In genomic region chr14:68682166-68683103, GRCh38 we compare ENCODE assay signal across 8 cellular contexts.
DNase-seq lines count a peak whose midpoint lies in the region; ATAC-seq and TF ChIP-seq lines count a peak whose summit lies in the region.

No MANE protein-coding gene starts in this region.

- H3K4me3 ChIP-seq in HFF-Myc (replicated peaks; ENCODE audit: low read depth, low read length) (no peak overlapping the region), breast epithelium (peak overlapping the region in 1 of 3 donors; percentile 34), left lung (no peak overlapping the region), stomach (no peak overlapping the region)

- intact Hi-C loops in breast epithelium (cut with DNase I; ENCODE audit: low total_unique reads), result no loop called here
- intact Hi-C loops in left lung (cut with DNase I), result loop anchor here in 1 of 2 donors (10.0 kb wide), 1 partner anchor 102 kb away; no protein-coding TSS in a partner anchor
- intact Hi-C loops in stomach (cut with DNase I; ENCODE audit: low total_unique reads), result no loop called here

- ATAC-seq in left lung (peak; percentile 63), GM21360 (IDR thresholded peaks at IDR 0.05; ENCODE audit: unreplicated experiment) (no peak), GM18909 (IDR thresholded peaks at IDR 0.05; ENCODE audit: poor library complexity, unreplicated experiment) (no peak)

- H3K4me1 ChIP-seq in breast epithelium (peaks cover 0 to 8% of the 10 kb centered on the region in 2 donors), left lung (peaks cover 19 to 70% of the 10 kb centered on the region in 2 donors), stomach (peaks cover 39 to 84% (median 63%) of the 10 kb centered on the region in 4 donors)

- TF ChIP-seq CTCF in HFF-Myc (IDR thresholded peaks at IDR 0.05; ENCODE audit: low read depth, low read length, missing control alignments) (no peak), breast epithelium (IDR thresholded peaks at IDR 0.05) (no peak), left lung (IDR thresholded peaks at IDR 0.05) (no peak), stomach (IDR thresholded peaks at IDR 0.05) (no peak)

- TF ChIP-seq POLR2A in breast epithelium (IDR thresholded peaks at IDR 0.05) (no peak), stomach (IDR thresholded peaks at IDR 0.05) (no peak)

- H3K9me3 ChIP-seq in breast epithelium (no peaks in the 10 kb centered on the region), left lung (no peaks in the 10 kb centered on the region), stomach (no peaks in the 10 kb centered on the region)

- DNase-seq in HFF-Myc (ENCODE audit: extremely low read depth, low read depth), result peak; percentile 98
- peak; percentile 32 for DNase-seq in SKM-1 (lab: John Stamatoyannopoulos, UW; ENCODE audit: unreplicated experiment)
- DNase-seq in breast epithelium (ENCODE audit: low spot score in 2 of 2), result no peak
- DNase-seq in left lung, result peak in 1 of 2 donors; percentile 72
- no peak for DNase-seq in stomach
- no peak for DNase-seq in NCI-H187 treated with DMSO at 0.1 percent for 48 hours (lab: John Stamatoyannopoulos, UW)

- H3K36me3 ChIP-seq in breast epithelium (no peaks in the 10 kb centered on the region), left lung (no peaks in the 10 kb centered on the region), stomach (no peaks in the 10 kb centered on the region)

- H3K27ac ChIP-seq in breast epithelium, result peak overlapping the region; percentile 69 to 78
- H3K27ac ChIP-seq in left lung, result peak overlapping the region; percentile 83 to 97
- H3K27ac ChIP-seq in stomach, result peak overlapping the region in 4 of 5 donors; percentile 70 to 82 (median 76)

- TF ChIP-seq EP300 in stomach (IDR thresholded peaks at IDR 0.05), result no peak

- H3K27me3 ChIP-seq in breast epithelium (no peaks in the 10 kb centered on the region), left lung (no peaks in the 10 kb centered on the region), stomach (no peaks in the 10 kb centered on the region)

- 49 to 74% (median 59%) methylated on average over 15 of the region's 15 CpGs for WGBS in stomach, 5 donors

Comparison
In these comparisons a context has a peak if more than half of its experiments do, and no peak if none do; other contexts are left out.
1. DNase-seq: peak in HFF-Myc (single experiment) and SKM-1 (single experiment); none in breast epithelium (0 of 2), stomach (single experiment) and NCI-H187 treated with DMSO at 0.1 percent for 48 hours (single experiment).
2. Peak in every context shown above with its lines, with median percentiles within 50 percentile points of each other: H3K27ac ChIP-seq.